In genomic region chr21:38839683-38840286, GRCh38 we compare ENCODE assay signal across 9 cellular contexts. TPM values are rescaled to one million over a fixed set of nuclear protein-coding genes. Genes with fewer than 3 reads are reported as not detected.
DNase-seq lines count a peak whose midpoint lies in the region; ATAC-seq and TF ChIP-seq lines count a peak whose summit lies in the region.
"Had no signal": no experiment of that assay in that cellular context is flagged by ENCODE, and none has a peak within 500 bp of the region (broad histone marks: within the 10 kb centered on the region; RNA-seq: fewer than 3 reads in every experiment).

No MANE protein-coding gene starts in this region.

- CTCF ChIA-PET in mammary epithelial cell (lab: Charles Lee; ENCODE audit: low non-redundant PET): interaction anchor here (0.5 kb wide), 1 partner anchor 286 kb away, joined by 5 read pairs; no protein-coding TSS in a partner anchor

- H3K27me3 ChIP-seq in DND-41 (ENCODE audit: insufficient read depth, low read length, poor library complexity) (no peaks in the 10 kb centered on the region), mammary epithelial cell (ENCODE audit: insufficient read depth, low read length) (no peaks in the 10 kb centered on the region), tibial artery (no peaks in the 10 kb centered on the region)

- H3K36me3 ChIP-seq in DND-41 (ENCODE audit: insufficient read depth, low read length): no peaks in the 10 kb centered on the region
- no peaks in the 10 kb centered on the region for H3K36me3 ChIP-seq in mammary epithelial cell (ENCODE audit: insufficient read depth, low read length)
- H3K36me3 ChIP-seq in tibial artery: no peaks in the 10 kb centered on the region

- H3K27ac Mint-ChIP-seq in nephron: peak overlapping the region in 2 of 3 experiments; percentile 52 to 57

- WGBS in mammary epithelial cell (ENCODE audit: low coverage, missing lambda C conversion rate): 0% methylated on average over 4 of the region's 5 CpGs

- H3K4me1 Mint-ChIP-seq in nephron: peaks cover 6% of the 10 kb centered on the region

- no peak overlapping the region for H3K9ac ChIP-seq in DND-41 (ENCODE audit: low read depth, low read length)
- H3K9ac ChIP-seq in mammary epithelial cell (ENCODE audit: insufficient read depth, low read length): peak overlapping the region; percentile 64

- peaks cover 7% of the 10 kb centered on the region for H3K27me3 Mint-ChIP-seq in nephron (ENCODE audit: low read depth)

- H2AFZ ChIP-seq in DND-41 (ENCODE audit: low read depth, low read length) (no peak overlapping the region), mammary epithelial cell (ENCODE audit: low read depth, low read length) (peak overlapping the region; percentile 39)

- H3K9me3 Mint-ChIP-seq in nephron: no peaks in the 10 kb centered on the region

- H3K36me3 Mint-ChIP-seq in nephron (ENCODE audit: low read depth): no peaks in the 10 kb centered on the region

- TSS peak; percentile 81 for BruUV-seq in mammary epithelial cell (replicated peaks; lab: Mats Ljungman, UMichigan)

- no peak overlapping the region for H3K27ac ChIP-seq in DND-41 (ENCODE audit: low read length)
- H3K27ac ChIP-seq in mammary epithelial cell (ENCODE audit: insufficient read depth, low read depth, low read length): peak overlapping the region; percentile 96
- no peak overlapping the region for H3K27ac ChIP-seq in tibial artery

- dilution Hi-C loops in mammary epithelial cell (cut with HindIII; ENCODE audit: low sequenced_read_pairs): no loop called here

- in situ Hi-C loops in mammary epithelial cell (cut with MboI; ENCODE audit: low sequenced_read_pairs in 2 of 2): loop anchor here (5.0 to 10.0 kb wide), 2 partner anchors 55 to 73 kb away; no protein-coding TSS in a partner anchor

- peak; percentile 44; the same call in 1 of the 3 replicates for ATAC-seq in DND-41 (ENCODE audit: insufficient read depth, low read depth)
- no peak for ATAC-seq in GM21360 (IDR thresholded peaks at IDR 0.05; ENCODE audit: unreplicated experiment)

- intact Hi-C loops in mammary epithelial cell (cut with micrococcal nuclease) (loop anchor here (1.0 to 2.0 kb wide), 2 partner anchors 65 to 73 kb away; no protein-coding TSS in a partner anchor), tibial artery (cut with DNase I; ENCODE audit: low total_unique reads) (loop anchor here (10.0 kb wide), 1 partner anchor 55 kb away; no protein-coding TSS in a partner anchor)

- H3K9me3 ChIP-seq in DND-41 (ENCODE audit: insufficient read depth, low read length, severe bottlenecking) (no peaks in the 10 kb centered on the region), mammary epithelial cell (replicated peaks; ENCODE audit: insufficient read depth, low read length) (no peaks in the 10 kb centered on the region), tibial artery (no peaks in the 10 kb centered on the region)

- no peak overlapping the region for H3K4me3 Mint-ChIP-seq in nephron

- DNase-seq in DND-41 (no peak), LHCN-M2 (ENCODE audit: low read depth) (peak; percentile 97), mammary epithelial cell (peak; percentile 97), tibial artery (no peak), NCI-H345 treated with DMSO at 0.1 percent for 48 hours (lab: John Stamatoyannopoulos, UW; ENCODE audit: unreplicated experiment) (no peak)
- no peak for DNase-seq in stimulated activated naive CD4-positive, alpha-beta T cell treated with Interleukin-2 at 50 U/mL for 16 hours (lab: John Stamatoyannopoulos, UW)
- DNase-seq: occipital lobe had no signal

- H3K4me3 ChIP-seq in DND-41 (ENCODE audit: low read depth in 1 of 2, low read length in 2 of 2): no peak overlapping the region
- no peak overlapping the region for H3K4me3 ChIP-seq in mammary epithelial cell (replicated peaks in 1 of 3; ENCODE audit: insufficient read depth in 1 of 3, low read depth in 2 of 3, low read length in 3 of 3)
- no peak overlapping the region for H3K4me3 ChIP-seq in tibial artery

- H4K20me1 ChIP-seq in DND-41 (ENCODE audit: insufficient read depth, low read length) (no peaks in the 10 kb centered on the region), mammary epithelial cell (ENCODE audit: insufficient read depth, low read length) (no peaks in the 10 kb centered on the region)

- no peak overlapping the region for H3K4me2 ChIP-seq in DND-41 (ENCODE audit: insufficient read depth, low read length)
- peak overlapping the region; percentile 17 for H3K4me2 ChIP-seq in mammary epithelial cell (ENCODE audit: insufficient read depth, low read depth, low read length)

- TF ChIP-seq CTCF in DND-41 (IDR thresholded peaks at IDR 0.05; ENCODE audit: borderline replicate concordance, extremely low read depth, low read length, poor library complexity, severe bottlenecking) (no peak), mammary epithelial cell (conservative IDR thresholded peaks at IDR 0.05 in 1 of 2, IDR thresholded peaks at IDR 0.05 in 1 of 2; ENCODE audit: extremely low read depth in 1 of 2, insufficient read depth in 1 of 2, low read depth in 1 of 2, low read length in 2 of 2) (no peak), nephron (IDR thresholded peaks at IDR 0.05; ENCODE audit: unreplicated experiment in 3 of 3) (no peak), tibial artery (IDR thresholded peaks at IDR 0.05) (no peak)

- H3K79me2 ChIP-seq in DND-41 (ENCODE audit: insufficient read depth, low read length) (no peaks in the 10 kb centered on the region), mammary epithelial cell (ENCODE audit: insufficient read depth, low read length) (no peaks in the 10 kb centered on the region)

- H3K4me1 ChIP-seq in DND-41 (ENCODE audit: insufficient read depth, low read length) (0 out of 2 replicates have a peak, but pooled peaks cover 6% of the 10 kb centered on the region), mammary epithelial cell (ENCODE audit: insufficient read depth, low read length) (peaks cover 33% of the 10 kb centered on the region), tibial artery (peaks cover 0 to 24% (median 6%) of the 10 kb centered on the region in 4 donors)

RNA-seq across cellular contexts. Expression of gene ETS2, which starts 34.1 kb away (rescaled TPM):
- total RNA-seq in LHCN-M2 (2014; rRNA removed) (7.3 and 8.5 TPM in 2 replicates), mammary epithelial cell (10 to 100 TPM; 60.3 to 62.3 TPM)
- 8.9 TPM for polyA plus RNA-seq in LHCN-M2 (2012)
- 21.9 TPM for polyA plus RNA-seq in mammary epithelial cell
- polyA minus RNA-seq in mammary epithelial cell: 27.6 TPM

Comparison
In these comparisons a context has a peak if more than half of its experiments do, and no peak if none do; other contexts are left out.
1. DNase-seq: peak in LHCN-M2 (single experiment) and mammary epithelial cell (single experiment); none in DND-41 (single experiment), tibial artery (0 of 2), stimulated activated naive CD4-positive, alpha-beta T cell treated with Interleukin-2 at 50 U/mL for 16 hours (single experiment) and NCI-H345 treated with DMSO at 0.1 percent for 48 hours (single experiment).